Comparison of ENCODE assay signal across 8 cellular contexts in the genomic region with DNA sequence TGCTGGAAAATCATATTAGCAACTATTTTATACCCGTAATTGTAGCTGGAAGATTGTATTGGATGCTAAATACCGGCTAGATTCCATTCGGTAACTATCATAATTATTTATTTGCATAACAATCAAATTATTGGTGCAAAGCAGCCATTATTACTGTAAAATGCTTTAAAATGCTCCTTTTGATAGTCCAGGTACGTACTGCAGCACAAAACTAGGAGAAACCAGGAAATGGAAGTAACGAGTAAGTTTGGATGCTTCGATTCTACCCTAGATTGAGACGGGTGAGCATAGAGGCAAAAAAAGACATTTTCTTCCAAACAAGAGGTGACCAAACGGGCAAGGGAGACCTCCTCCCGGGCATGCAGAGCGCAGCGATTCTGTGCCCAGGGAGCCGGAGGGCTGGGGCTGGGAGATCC. TPM values are rescaled to one million over a fixed set of nuclear protein-coding genes. Genes with fewer than 3 reads are reported as not detected.
A peak's percentile ranks its signal among the peaks of the same experiment; 100 is the strongest.
DNase-seq lines count a peak whose midpoint lies in the region; ATAC-seq lines count a peak whose summit lies in the region.

No MANE protein-coding gene starts in this region.

- H3K36me3 ChIP-seq in ES-I3 (ENCODE audit: insufficient read depth, low read length) (no peaks in the 10 kb centered on the region), iPS DF 6.9 (ENCODE audit: control insufficient read depth, insufficient read depth, low read length) (no peaks in the 10 kb centered on the region)

- H3K4me3 Mint-ChIP-seq in activated T-helper 1 cell treated with anti-CD3 and anti-CD28 coated beads, Interleukin-12 subunit alpha, Interleukin-12 subunit beta, Interleukin-2, Interleukin-4 antibody, amounts not matched to agents 30 ng/mL and 10 ng/mL and 1 ng/mL, durations not matched to agents 14 hours and 24 hours and 36 hours: peak overlapping the region; percentile 97
- H3K4me3 Mint-ChIP-seq in stimulated activated effector memory CD8-positive, alpha-beta T cell treated with anti-CD3 and anti-CD28 coated beads, Interleukin-12 subunit alpha, Interleukin-12 subunit beta, amount 100 ng/mL, for 72 hours: peak overlapping the region; percentile 88

- H3K36me3 Mint-ChIP-seq in activated T-helper 1 cell treated with anti-CD3 and anti-CD28 coated beads, Interleukin-12 subunit alpha, Interleukin-12 subunit beta, Interleukin-2, Interleukin-4 antibody, amounts not matched to agents 30 ng/mL and 10 ng/mL and 1 ng/mL, durations not matched to agents 14 hours and 24 hours and 36 hours (ENCODE audit: low read depth): peaks cover 23% of the 10 kb centered on the region
- H3K36me3 Mint-ChIP-seq in stimulated activated effector memory CD8-positive, alpha-beta T cell treated with anti-CD3 and anti-CD28 coated beads, Interleukin-12 subunit alpha, Interleukin-12 subunit beta, amount 100 ng/mL, for 72 hours: peaks cover 28% of the 10 kb centered on the region

- intact Hi-C loops in activated T-helper 1 cell treated with anti-CD3 and anti-CD28 coated beads, Interleukin-12 subunit alpha, Interleukin-12 subunit beta, Interleukin-2, Interleukin-4 antibody, amounts not matched to agents 30 ng/mL and 10 ng/mL and 1 ng/mL, durations not matched to agents 14 hours and 24 hours and 36 hours (cut with micrococcal nuclease): loop anchor here (1.0 to 10.0 kb wide), 9 partner anchors 23 to 1250 kb away; a partner anchor contains a TSS

- peak overlapping the region; percentile 94 for H3K9ac ChIP-seq in ES-I3 (ENCODE audit: low read depth, low read length)

- ATAC-seq in HG02852 (IDR thresholded peaks at IDR 0.05; ENCODE audit: unreplicated experiment) (peak; percentile 31), HG03196 (IDR thresholded peaks at IDR 0.05; ENCODE audit: unreplicated experiment) (no peak)
- ATAC-seq in stimulated activated effector memory CD8-positive, alpha-beta T cell treated with anti-CD3 and anti-CD28 coated beads, Interleukin-12 subunit alpha, Interleukin-12 subunit beta, amount 100 ng/mL, for 72 hours: no peak

- no peaks in the 10 kb centered on the region for H3K9me3 Mint-ChIP-seq in activated T-helper 1 cell treated with anti-CD3 and anti-CD28 coated beads, Interleukin-12 subunit alpha, Interleukin-12 subunit beta, Interleukin-2, Interleukin-4 antibody, amounts not matched to agents 30 ng/mL and 10 ng/mL and 1 ng/mL, durations not matched to agents 14 hours and 24 hours and 36 hours
- no peaks in the 10 kb centered on the region for H3K9me3 Mint-ChIP-seq in stimulated activated effector memory CD8-positive, alpha-beta T cell treated with anti-CD3 and anti-CD28 coated beads, Interleukin-12 subunit alpha, Interleukin-12 subunit beta, amount 100 ng/mL, for 72 hours

- WGBS in iPS DF 6.9 (ENCODE audit: insufficient coverage, insufficient read length): no CpG with 5 or more reads among the region's 12 CpGs

- H3K27ac Mint-ChIP-seq in activated T-helper 1 cell treated with anti-CD3 and anti-CD28 coated beads, Interleukin-12 subunit alpha, Interleukin-12 subunit beta, Interleukin-2, Interleukin-4 antibody, amounts not matched to agents 30 ng/mL and 10 ng/mL and 1 ng/mL, durations not matched to agents 14 hours and 24 hours and 36 hours: peak overlapping the region; percentile 51
- peak overlapping the region; percentile 98 for H3K27ac Mint-ChIP-seq in stimulated activated effector memory CD8-positive, alpha-beta T cell treated with anti-CD3 and anti-CD28 coated beads, Interleukin-12 subunit alpha, Interleukin-12 subunit beta, amount 100 ng/mL, for 72 hours

- H3K9me3 ChIP-seq in ES-I3 (ENCODE audit: control insufficient read depth, insufficient read depth, low read length): no peaks in the 10 kb centered on the region
- H3K9me3 ChIP-seq in iPS DF 6.9 (ENCODE audit: control insufficient read depth, insufficient read depth, low read length): no peaks in the 10 kb centered on the region

- peaks cover 41% of the 10 kb centered on the region for H3K4me1 Mint-ChIP-seq in activated T-helper 1 cell treated with anti-CD3 and anti-CD28 coated beads, Interleukin-12 subunit alpha, Interleukin-12 subunit beta, Interleukin-2, Interleukin-4 antibody, amounts not matched to agents 30 ng/mL and 10 ng/mL and 1 ng/mL, durations not matched to agents 14 hours and 24 hours and 36 hours (ENCODE audit: low read depth)
- peaks cover 25% of the 10 kb centered on the region for H3K4me1 Mint-ChIP-seq in stimulated activated effector memory CD8-positive, alpha-beta T cell treated with anti-CD3 and anti-CD28 coated beads, Interleukin-12 subunit alpha, Interleukin-12 subunit beta, amount 100 ng/mL, for 72 hours

- no peaks in the 10 kb centered on the region for H3K27me3 ChIP-seq in iPS DF 6.9 (ENCODE audit: control insufficient read depth, insufficient read depth, low read length)

- H3K27me3 Mint-ChIP-seq in activated T-helper 1 cell treated with anti-CD3 and anti-CD28 coated beads, Interleukin-12 subunit alpha, Interleukin-12 subunit beta, Interleukin-2, Interleukin-4 antibody, amounts not matched to agents 30 ng/mL and 10 ng/mL and 1 ng/mL, durations not matched to agents 14 hours and 24 hours and 36 hours (ENCODE audit: insufficient read depth): peaks cover 4% of the 10 kb centered on the region

- H3K27ac ChIP-seq in iPS DF 6.9 (ENCODE audit: low read length): no peak overlapping the region

- DNase-seq in activated T-helper 1 cell treated with anti-CD3 and anti-CD28 coated beads, Interleukin-12 subunit alpha, Interleukin-12 subunit beta, Interleukin-2, Interleukin-4 antibody, amounts not matched to agents 30 ng/mL and 10 ng/mL and 1 ng/mL, durations not matched to agents 14 hours and 24 hours and 36 hours (ENCODE audit: low spot score): no peak
- DNase-seq in iPS DF 6.9 (ENCODE audit: low read depth, low spot score) (no peak), NCI-H2107 (lab: John Stamatoyannopoulos, UW) (no peak), cortex of kidney (lab: John Stamatoyannopoulos, UW) (no peak)
- no peak for DNase-seq in stimulated activated effector memory CD8-positive, alpha-beta T cell treated with anti-CD3 and anti-CD28 coated beads, Interleukin-12 subunit alpha, Interleukin-12 subunit beta, amount 100 ng/mL, for 72 hours (ENCODE audit: low spot score in 2 of 2)

- H3K4me1 ChIP-seq in ES-I3 (ENCODE audit: insufficient read depth, low read length) (peaks cover 6% of the 10 kb centered on the region; the same call in 1 of the 2 replicates), iPS DF 6.9 (ENCODE audit: control insufficient read depth, insufficient read depth, low read length) (no peaks in the 10 kb centered on the region; the same call in 1 of the 2 replicates)

- H3K4me3 ChIP-seq in iPS DF 6.9 (ENCODE audit: low read length): peak overlapping the region; percentile 95

RNA-seq across cellular contexts. Expression of a gene that starts 0.5 kb away (rescaled TPM):
- total RNA-seq in activated T-helper 1 cell treated with anti-CD3 and anti-CD28 coated beads, Interleukin-12 subunit alpha, Interleukin-12 subunit beta, Interleukin-2, Interleukin-4 antibody, amounts not matched to agents 30 ng/mL and 10 ng/mL and 1 ng/mL, durations not matched to agents 14 hours and 24 hours and 36 hours: 92.1 and 94.0 TPM in 2 replicates
